Comparison of ENCODE assay signal across 2 cellular contexts in the genomic region with DNA sequence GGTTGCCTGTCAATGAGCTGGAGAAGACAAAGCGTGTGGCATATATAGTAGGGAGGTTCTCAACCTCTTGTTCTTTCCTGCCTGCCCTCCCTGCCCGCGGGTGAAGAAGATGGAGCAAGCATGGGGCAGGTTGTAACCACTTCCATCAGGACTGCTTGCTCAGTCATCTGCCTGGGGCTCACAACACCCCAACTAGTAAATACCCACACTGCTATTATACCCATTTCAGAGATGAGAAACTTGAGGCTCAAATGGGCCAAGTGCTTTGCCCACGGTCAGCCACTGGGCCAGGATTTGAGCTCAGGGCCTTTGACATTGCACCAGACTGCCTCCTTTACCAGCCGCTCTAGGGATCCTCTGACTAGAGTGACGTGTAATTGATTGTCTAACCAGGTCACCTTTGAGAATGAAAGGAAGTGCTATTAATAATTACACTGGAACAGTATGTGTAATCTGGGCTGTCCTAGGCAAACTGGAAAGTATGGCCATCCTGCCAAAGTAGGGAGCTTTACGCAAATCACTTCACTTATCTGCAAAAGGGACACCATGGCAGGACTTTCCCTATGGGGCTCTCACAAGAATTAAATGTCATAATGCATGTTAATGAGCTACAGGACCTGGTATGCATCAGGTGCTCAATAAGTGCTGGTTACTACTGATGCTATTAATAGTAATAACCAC.
TF ChIP-seq lines count a peak whose summit lies in the region.

No MANE protein-coding gene starts in this region.

TF ChIP-seq in GM23338, 12 proteins besides CTCF, POLR2A, EP300 and RAD21 (continued from another document and continues in another):
- TF ChIP-seq REST (IDR thresholded peaks at IDR 0.05; ENCODE audit: unreplicated experiment) (no peak), ZNF331 (CRISPR knock-in tag; IDR thresholded peaks at IDR 0.05; ENCODE audit: low read depth) (no peak), CREB1 (CRISPR knock-in tag; IDR thresholded peaks at IDR 0.05; ENCODE audit: low read depth) (no peak), EZH2phosphoT487 (IDR thresholded peaks at IDR 0.05; ENCODE audit: unreplicated experiment) (no peak), STAT1 (IDR thresholded peaks at IDR 0.05; ENCODE audit: unreplicated experiment) (no peak), JUNB (IDR thresholded peaks at IDR 0.05; ENCODE audit: unreplicated experiment) (no peak)
- TF ChIP-seq, protein P1, sequence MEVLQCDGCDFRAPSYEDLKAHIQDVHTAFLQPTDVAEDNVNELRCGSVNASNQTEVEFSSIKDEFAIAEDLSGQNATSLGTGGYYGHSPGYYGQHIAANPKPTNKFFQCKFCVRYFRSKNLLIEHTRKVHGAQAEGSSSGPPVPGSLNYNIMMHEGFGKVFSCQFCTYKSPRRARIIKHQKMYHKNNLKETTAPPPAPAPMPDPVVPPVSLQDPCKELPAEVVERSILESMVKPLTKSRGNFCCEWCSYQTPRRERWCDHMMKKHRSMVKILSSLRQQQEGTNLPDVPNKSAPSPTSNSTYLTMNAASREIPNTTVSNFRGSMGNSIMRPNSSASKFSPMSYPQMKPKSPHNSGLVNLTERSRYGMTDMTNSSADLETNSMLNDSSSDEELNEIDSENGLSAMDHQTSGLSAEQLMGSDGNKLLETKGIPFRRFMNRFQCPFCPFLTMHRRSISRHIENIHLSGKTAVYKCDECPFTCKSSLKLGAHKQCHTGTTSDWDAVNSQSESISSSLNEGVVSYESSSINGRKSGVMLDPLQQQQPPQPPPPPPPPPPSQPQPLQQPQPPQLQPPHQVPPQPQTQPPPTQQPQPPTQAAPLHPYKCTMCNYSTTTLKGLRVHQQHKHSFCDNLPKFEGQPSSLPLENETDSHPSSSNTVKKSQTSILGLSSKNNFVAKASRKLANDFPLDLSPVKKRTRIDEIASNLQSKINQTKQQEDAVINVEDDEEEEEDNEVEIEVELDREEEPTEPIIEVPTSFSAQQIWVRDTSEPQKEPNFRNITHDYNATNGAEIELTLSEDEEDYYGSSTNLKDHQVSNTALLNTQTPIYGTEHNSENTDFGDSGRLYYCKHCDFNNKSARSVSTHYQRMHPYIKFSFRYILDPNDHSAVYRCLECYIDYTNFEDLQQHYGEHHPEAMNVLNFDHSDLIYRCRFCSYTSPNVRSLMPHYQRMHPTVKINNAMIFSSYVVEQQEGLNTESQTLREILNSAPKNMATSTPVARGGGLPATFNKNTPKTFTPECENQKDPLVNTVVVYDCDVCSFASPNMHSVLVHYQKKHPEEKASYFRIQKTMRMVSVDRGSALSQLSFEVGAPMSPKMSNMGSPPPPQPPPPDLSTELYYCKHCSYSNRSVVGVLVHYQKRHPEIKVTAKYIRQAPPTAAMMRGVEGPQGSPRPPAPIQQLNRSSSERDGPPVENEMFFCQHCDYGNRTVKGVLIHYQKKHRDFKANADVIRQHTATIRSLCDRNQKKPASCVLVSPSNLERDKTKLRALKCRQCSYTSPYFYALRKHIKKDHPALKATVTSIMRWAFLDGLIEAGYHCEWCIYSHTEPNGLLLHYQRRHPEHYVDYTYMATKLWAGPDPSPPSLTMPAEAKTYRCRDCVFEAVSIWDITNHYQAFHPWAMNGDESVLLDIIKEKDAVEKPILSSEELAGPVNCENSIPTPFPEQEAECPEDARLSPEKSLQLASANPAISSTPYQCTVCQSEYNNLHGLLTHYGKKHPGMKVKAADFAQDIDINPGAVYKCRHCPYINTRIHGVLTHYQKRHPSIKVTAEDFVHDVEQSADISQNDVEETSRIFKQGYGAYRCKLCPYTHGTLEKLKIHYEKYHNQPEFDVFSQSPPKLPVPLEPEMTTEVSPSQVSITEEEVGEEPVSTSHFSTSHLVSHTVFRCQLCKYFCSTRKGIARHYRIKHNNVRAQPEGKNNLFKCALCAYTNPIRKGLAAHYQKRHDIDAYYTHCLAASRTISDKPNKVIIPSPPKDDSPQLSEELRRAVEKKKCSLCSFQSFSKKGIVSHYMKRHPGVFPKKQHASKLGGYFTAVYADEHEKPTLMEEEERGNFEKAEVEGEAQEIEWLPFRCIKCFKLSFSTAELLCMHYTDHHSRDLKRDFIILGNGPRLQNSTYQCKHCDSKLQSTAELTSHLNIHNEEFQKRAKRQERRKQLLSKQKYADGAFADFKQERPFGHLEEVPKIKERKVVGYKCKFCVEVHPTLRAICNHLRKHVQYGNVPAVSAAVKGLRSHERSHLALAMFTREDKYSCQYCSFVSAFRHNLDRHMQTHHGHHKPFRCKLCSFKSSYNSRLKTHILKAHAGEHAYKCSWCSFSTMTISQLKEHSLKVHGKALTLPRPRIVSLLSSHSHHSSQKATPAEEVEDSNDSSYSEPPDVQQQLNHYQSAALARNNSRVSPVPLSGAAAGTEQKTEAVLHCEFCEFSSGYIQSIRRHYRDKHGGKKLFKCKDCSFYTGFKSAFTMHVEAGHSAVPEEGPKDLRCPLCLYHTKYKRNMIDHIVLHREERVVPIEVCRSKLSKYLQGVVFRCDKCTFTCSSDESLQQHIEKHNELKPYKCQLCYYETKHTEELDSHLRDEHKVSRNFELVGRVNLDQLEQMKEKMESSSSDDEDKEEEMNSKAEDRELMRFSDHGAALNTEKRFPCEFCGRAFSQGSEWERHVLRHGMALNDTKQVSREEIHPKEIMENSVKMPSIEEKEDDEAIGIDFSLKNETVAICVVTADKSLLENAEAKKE (CRISPR knock-in tag; IDR thresholded peaks at IDR 0.05): no peak
- TF ChIP-seq, protein P2, sequence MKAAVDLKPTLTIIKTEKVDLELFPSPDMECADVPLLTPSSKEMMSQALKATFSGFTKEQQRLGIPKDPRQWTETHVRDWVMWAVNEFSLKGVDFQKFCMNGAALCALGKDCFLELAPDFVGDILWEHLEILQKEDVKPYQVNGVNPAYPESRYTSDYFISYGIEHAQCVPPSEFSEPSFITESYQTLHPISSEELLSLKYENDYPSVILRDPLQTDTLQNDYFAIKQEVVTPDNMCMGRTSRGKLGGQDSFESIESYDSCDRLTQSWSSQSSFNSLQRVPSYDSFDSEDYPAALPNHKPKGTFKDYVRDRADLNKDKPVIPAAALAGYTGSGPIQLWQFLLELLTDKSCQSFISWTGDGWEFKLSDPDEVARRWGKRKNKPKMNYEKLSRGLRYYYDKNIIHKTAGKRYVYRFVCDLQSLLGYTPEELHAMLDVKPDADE (IDR thresholded peaks at IDR 0.05): no peak

TF ChIP-seq in liver, 16 proteins besides CTCF, POLR2A, EP300 and RAD21:
- TF ChIP-seq MAX (IDR thresholded peaks at IDR 0.05) (peak; percentile 80), YY1 (IDR thresholded peaks at IDR 0.05) (peak; percentile 97), ATF3 (IDR thresholded peaks at IDR 0.05) (peak; percentile 67), HNF4G (IDR thresholded peaks at IDR 0.05) (no peak), SP1 (IDR thresholded peaks at IDR 0.05) (peak; percentile 90), FOXA1 (IDR thresholded peaks at IDR 0.05) (peak; percentile 76), HNF4A (conservative IDR thresholded peaks at IDR 0.05) (peak; percentile 62 to 83), GABPA (IDR thresholded peaks at IDR 0.05 in 1 of 2, conservative IDR thresholded peaks at IDR 0.05 in 1 of 2) (peak in 1 of 2 donors; percentile 62), RXRA (IDR thresholded peaks at IDR 0.05) (peak; percentile 77 to 93), NR2F2 (IDR thresholded peaks at IDR 0.05) (peak; percentile 55), TAF1 (conservative IDR thresholded peaks at IDR 0.05) (peak; percentile 90), REST (IDR thresholded peaks at IDR 0.05) (peak; percentile 91), JUND (IDR thresholded peaks at IDR 0.05) (peak; percentile 59 to 93), EGR1 (IDR thresholded peaks at IDR 0.05; ENCODE audit: low read depth in 2 of 2) (peak in 1 of 2 donors; percentile 85), FOXA2 (IDR thresholded peaks at IDR 0.05) (peak; percentile 53)
- TF ChIP-seq, protein P3, sequence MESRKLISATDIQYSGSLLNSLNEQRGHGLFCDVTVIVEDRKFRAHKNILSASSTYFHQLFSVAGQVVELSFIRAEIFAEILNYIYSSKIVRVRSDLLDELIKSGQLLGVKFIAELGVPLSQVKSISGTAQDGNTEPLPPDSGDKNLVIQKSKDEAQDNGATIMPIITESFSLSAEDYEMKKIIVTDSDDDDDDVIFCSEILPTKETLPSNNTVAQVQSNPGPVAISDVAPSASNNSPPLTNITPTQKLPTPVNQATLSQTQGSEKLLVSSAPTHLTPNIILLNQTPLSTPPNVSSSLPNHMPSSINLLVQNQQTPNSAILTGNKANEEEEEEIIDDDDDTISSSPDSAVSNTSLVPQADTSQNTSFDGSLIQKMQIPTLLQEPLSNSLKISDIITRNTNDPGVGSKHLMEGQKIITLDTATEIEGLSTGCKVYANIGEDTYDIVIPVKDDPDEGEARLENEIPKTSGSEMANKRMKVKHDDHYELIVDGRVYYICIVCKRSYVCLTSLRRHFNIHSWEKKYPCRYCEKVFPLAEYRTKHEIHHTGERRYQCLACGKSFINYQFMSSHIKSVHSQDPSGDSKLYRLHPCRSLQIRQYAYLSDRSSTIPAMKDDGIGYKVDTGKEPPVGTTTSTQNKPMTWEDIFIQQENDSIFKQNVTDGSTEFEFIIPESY (IDR thresholded peaks at IDR 0.05): peak; percentile 69
